In the genomic region with DNA sequence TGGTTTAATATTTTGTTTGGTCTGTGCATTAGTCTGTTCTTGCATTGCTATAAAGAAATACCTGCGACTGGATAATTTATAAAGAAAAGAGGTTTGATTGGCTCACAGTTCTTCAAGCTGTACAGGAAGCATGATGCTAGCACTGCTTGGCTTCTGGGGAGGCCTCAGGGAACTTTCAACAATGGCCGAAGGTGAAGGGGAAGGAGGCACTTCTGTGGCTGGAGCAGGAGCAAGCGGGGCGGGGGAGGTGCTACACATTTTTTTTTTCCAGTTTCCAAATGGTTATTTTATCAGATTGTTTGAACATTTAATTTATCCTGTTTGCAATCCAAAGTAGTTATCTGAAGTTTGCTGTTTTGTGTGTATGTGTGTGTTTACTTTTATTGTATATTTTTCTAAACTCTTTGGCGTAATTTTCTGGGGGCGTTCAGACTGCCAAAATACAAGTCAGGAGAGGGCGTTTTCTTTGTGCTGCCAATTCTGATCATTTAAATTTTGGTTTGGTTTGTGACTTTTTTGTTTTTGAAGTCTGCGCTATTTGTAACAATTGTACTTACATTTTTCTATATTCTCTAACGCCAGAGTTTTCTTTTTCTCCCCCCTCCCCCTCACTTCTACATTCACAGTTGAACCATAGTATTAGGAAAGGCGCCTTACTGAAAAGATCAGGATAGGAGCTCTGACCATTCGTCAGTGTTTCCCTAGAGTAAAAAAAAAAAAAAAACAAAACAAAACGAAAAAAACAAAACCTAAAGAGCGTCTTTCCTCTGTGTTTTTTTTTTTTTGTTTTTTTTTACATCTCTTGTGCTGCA, we compare ENCODE assay signal across 14 cellular contexts.
"Had no signal": no experiment of that assay in that cellular context is flagged by ENCODE, and none has a peak within 500 bp of the region (broad histone marks: within the 10 kb centered on the region; RNA-seq: fewer than 3 reads in every experiment).

No MANE protein-coding gene starts in this region.

- H3K27ac Mint-ChIP-seq: activated B cell treated with CpG ODN at 0.5 μM for 24 hours, T-helper 17 cell had no signal

- H3K9me3 Mint-ChIP-seq: activated B cell treated with CpG ODN at 0.5 μM for 24 hours had no signal

- H3K36me3 ChIP-seq: gastrocnemius medialis, neutrophil had no signal

- ATAC-seq: T-helper 17 cell had no signal

- H3K9me3 ChIP-seq: gastrocnemius medialis, neutrophil had no signal

- H3K4me3 Mint-ChIP-seq: activated B cell treated with CpG ODN at 0.5 μM for 24 hours; activated naive CD8-positive, alpha-beta T cell treated with anti-CD3 and anti-CD28 coated beads, Interleukin-2, amount 10 ng/mL, durations not matched to agents 7 days and 5 days; T-helper 17 cell had no signal

- DNase-seq: activated B cell treated with CpG ODN at 0.5 μM for 24 hours; activated CD4-positive, alpha-beta T cell treated with anti-CD3 and anti-CD28 coated beads, Interleukin-2, amount 50 U/mL, for 1 hour; activated gamma-delta T cell treated with Interleukin-2 at 50 U/mL for 16 hours; activated naive CD8-positive, alpha-beta T cell treated with anti-CD3 and anti-CD28 coated beads, Interleukin-2, amount 10 ng/mL, durations not matched to agents 7 days and 5 days; activated T-cell treated with anti-CD3 and anti-CD28 coated beads, Interleukin-2, amount 50 U/mL, for 1 hour; aorta; gastrocnemius medialis; posterior cingulate gyrus; substantia nigra; T-helper 17 cell; trophoblast cell had no signal

- FAIRE-seq: bronchial epithelial cell had no signal

- H3K4me1 ChIP-seq: gastrocnemius medialis had no signal

- H3K27ac ChIP-seq: gastrocnemius medialis, neutrophil, skin epidermis had no signal
